15 cellular contexts compared by ENCODE assay signal in the genomic region with DNA sequence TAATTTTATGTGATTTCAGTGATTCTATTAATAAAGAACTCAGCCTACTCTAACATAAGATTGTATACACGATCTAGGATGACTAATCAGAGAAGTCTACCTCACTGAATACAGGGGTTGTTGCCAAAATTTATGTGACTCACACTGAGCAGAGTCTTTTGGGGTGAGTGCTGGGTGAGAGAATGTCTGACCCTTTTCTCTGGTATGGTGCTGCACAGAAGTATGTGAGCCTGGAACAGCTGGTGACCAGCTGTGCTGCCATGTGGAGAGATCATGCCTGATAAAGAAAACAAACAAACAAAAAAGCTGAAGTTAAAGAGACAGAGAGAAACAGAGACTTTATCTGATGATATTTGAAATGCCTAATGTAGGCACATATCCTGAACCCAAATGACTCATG.
A peak's percentile ranks its signal among the peaks of the same experiment; 100 is the strongest.
DNase-seq lines count a peak whose midpoint lies in the region; ATAC-seq, FAIRE-seq and TF ChIP-seq lines count a peak whose summit lies in the region.
"Had no signal": no experiment of that assay in that cellular context is flagged by ENCODE, and none has a peak within 500 bp of the region (broad histone marks: within the 10 kb centered on the region; RNA-seq: fewer than 3 reads in every experiment).

No MANE protein-coding gene starts in this region.

- TF ChIP-seq CTCF in AG04449 (IDR thresholded peaks at IDR 0.05; ENCODE audit: insufficient read depth, low read length, missing control alignments): no peak
- no peak for TF ChIP-seq CTCF in kidney (IDR thresholded peaks at IDR 0.05; ENCODE audit: borderline replicate concordance, extremely low read depth, insufficient read depth)
- no peak for TF ChIP-seq CTCF in uterus (IDR thresholded peaks at IDR 0.05)

- H3K4me3 ChIP-seq in AG04449 (ENCODE audit: low read depth, low read length) (no peak overlapping the region), kidney (ENCODE audit: low read length in 2 of 2) (no peak overlapping the region), uterus (no peak overlapping the region)

- CTCF ChIA-PET in AG04449 (lab: Yijun Ruan, JAX): no interaction called here

- H3K27ac ChIP-seq in kidney (ENCODE audit: low read depth in 2 of 2, low read length in 2 of 2) (no peak overlapping the region), uterus (no peak overlapping the region)
- H3K27ac ChIP-seq: C4-2B had no signal

- ATAC-seq in HG02759 (IDR thresholded peaks at IDR 0.05; ENCODE audit: unreplicated experiment): no peak
- no peak for ATAC-seq in HG02763 (IDR thresholded peaks at IDR 0.05; ENCODE audit: unreplicated experiment)
- ATAC-seq: stimulated activated memory B cell treated with anti-CD40 and anti-IgM and Interleukin-4, amounts not matched to agents 10 μg/mL and 1 μg/mL and 100 μg/mL, for 72 hours had no signal

- peak; percentile 93 for DNase-seq in AG04449 (ENCODE audit: low read depth, low spot score)
- DNase-seq in HS-5 (ENCODE audit: low read depth): peak; percentile 83
- DNase-seq in brain pericyte (ENCODE audit: low read depth, low spot score): peak; percentile 2
- DNase-seq in kidney: peak; percentile 25
- DNase-seq in stimulated activated CD4-positive, alpha-beta T cell treated with anti-CD3 and anti-CD28 coated beads, Interleukin-4, amount 100 ng/mL, for 1 hour: no peak
- no peak for DNase-seq in uterus
- DNase-seq: activated CD4-positive, alpha-beta T cell treated with anti-CD3 and anti-CD28 coated beads for 48 hours; activated naive CD4-positive, alpha-beta T cell; midbrain; NCI-H1092 treated with DMSO at 0.1 percent for 48 hours; small intestine had no signal

- peak; percentile 6 for FAIRE-seq in kidney (lab: Jason Lieb, UNC)
- FAIRE-seq: small intestine had no signal

- H3K27me3 ChIP-seq in uterus: no peaks in the 10 kb centered on the region

- no peak overlapping the region for H3K9ac ChIP-seq in kidney (ENCODE audit: low read length in 2 of 2)

- H3K36me3 ChIP-seq in kidney (ENCODE audit: control insufficient read depth in 1 of 2, insufficient read depth in 2 of 2, low read length in 2 of 2) (no peaks in the 10 kb centered on the region), uterus (no peaks in the 10 kb centered on the region)

- H3K9me3 ChIP-seq in kidney (ENCODE audit: control insufficient read depth in 1 of 2, low read length in 2 of 2) (no peaks in the 10 kb centered on the region), uterus (no peaks in the 10 kb centered on the region)

- POLR2A ChIA-PET in AG04449 (lab: Yijun Ruan, JAX): no interaction called here

- H3K4me1 ChIP-seq in kidney (ENCODE audit: control insufficient read depth in 1 of 2, insufficient read depth in 1 of 2, low read depth in 1 of 2, low read length in 2 of 2) (no peaks in the 10 kb centered on the region), uterus (no peaks in the 10 kb centered on the region)

- TF ChIP-seq POLR2A in uterus (IDR thresholded peaks at IDR 0.05): no peak

- intact Hi-C loops in kidney (cut with DNase I): no loop called here
- intact Hi-C loops in uterus (cut with DNase I; ENCODE audit: low total_unique reads): no loop called here

Comparison
In these comparisons a context has a peak if more than half of its experiments do, and no peak if none do; other contexts are left out.
1. DNase-seq: peak in AG04449 (single experiment), HS-5 (single experiment), brain pericyte (single experiment) and kidney (single experiment); none in stimulated activated CD4-positive, alpha-beta T cell treated with anti-CD3 and anti-CD28 coated beads, Interleukin-4, amount 100 ng/mL, for 1 hour (single experiment) and uterus (0 of 2).